ENCODE assay signal across 37 cellular contexts in genomic region chr6:76222189-76222588, GRCh38.
DNase-seq lines count a peak whose midpoint lies in the region; FAIRE-seq and TF ChIP-seq lines count a peak whose summit lies in the region.
"Had no signal": no experiment of that assay in that cellular context is flagged by ENCODE, and none has a peak within 500 bp of the region (broad histone marks: within the 10 kb centered on the region; RNA-seq: fewer than 3 reads in every experiment).

No MANE protein-coding gene starts in this region.

- peak; percentile 56 for FAIRE-seq in islet of Langerhans (lab: Jason Lieb, UNC)
- FAIRE-seq: A204.1, A549, D721Med had no signal

- H3K36me3 ChIP-seq in MM.1S (replicated peaks; ENCODE audit: insufficient read depth, low read length), result no peaks in the 10 kb centered on the region
- no peaks in the 10 kb centered on the region for H3K36me3 ChIP-seq in OCI-LY3 (replicated peaks; ENCODE audit: low read depth, low read length)
- no peaks in the 10 kb centered on the region for H3K36me3 ChIP-seq in neural cell (ENCODE audit: insufficient read depth, low read length)
- H3K36me3 ChIP-seq: BE2C; BLaER1; BLaER1 treated with 17β-estradiol and CSF1 and Interleukin-3, amounts not matched to agents 10 nM and 100 nM had no signal

- H4K20me1 ChIP-seq in MM.1S (ENCODE audit: insufficient read depth, low read length) (no peaks in the 10 kb centered on the region), OCI-LY3 (ENCODE audit: insufficient read depth, low read length) (no peaks in the 10 kb centered on the region), neural cell (ENCODE audit: insufficient read depth) (no peaks in the 10 kb centered on the region)
- H4K20me1 ChIP-seq: BLaER1; BLaER1 treated with 17β-estradiol and CSF1 and Interleukin-3, amounts not matched to agents 10 nM and 100 nM had no signal

- H3K27me3 ChIP-seq in MM.1S (replicated peaks; ENCODE audit: insufficient read depth, low read length), result no peaks in the 10 kb centered on the region
- H3K27me3 ChIP-seq in OCI-LY3 (ENCODE audit: low read depth, low read length), result no peaks in the 10 kb centered on the region
- no peaks in the 10 kb centered on the region for H3K27me3 ChIP-seq in neural cell (ENCODE audit: insufficient read depth, low read depth, low read length)
- H3K27me3 ChIP-seq: BE2C; BLaER1; BLaER1 treated with 17β-estradiol and CSF1 and Interleukin-3, amounts not matched to agents 10 nM and 100 nM had no signal

- H3K79me2 ChIP-seq in MM.1S (ENCODE audit: low read length) (no peaks in the 10 kb centered on the region), OCI-LY3 (ENCODE audit: low read length) (no peaks in the 10 kb centered on the region), neural cell (replicated peaks; ENCODE audit: insufficient read depth, low read length) (no peaks in the 10 kb centered on the region)

- peak; percentile 84 for TF ChIP-seq EP300 in neural cell (conservative IDR thresholded peaks at IDR 0.05; ENCODE audit: poor library complexity, severe bottlenecking)

- H3K4me3 ChIP-seq in MM.1S (ENCODE audit: low read length) (no peak overlapping the region), OCI-LY3 (ENCODE audit: low read length) (0 out of 2 replicates have a peak overlapping the region, but pooled peaks have one; percentile 20), neural cell (ENCODE audit: low read length) (no peak overlapping the region)
- H3K4me3 ChIP-seq: A549; BLaER1; BLaER1 treated with 17β-estradiol and CSF1 and Interleukin-3, amounts not matched to agents 10 nM and 100 nM had no signal

- H3K4me1 Mint-ChIP-seq in T-helper 2 cell treated with Interferon-gamma antibody and Interleukin-4, amounts not matched to agents 5 μg/mL and 100 μg/mL, for 36 hours (ENCODE audit: low read depth), result peaks cover 2% of the 10 kb centered on the region
- H3K4me1 Mint-ChIP-seq in nephron progenitor cell, result peaks cover 16% of the 10 kb centered on the region
- H3K4me1 Mint-ChIP-seq: B cell; CD14-positive monocyte; CD4-positive, alpha-beta memory T cell; CD4-positive, CD25-positive, alpha-beta regulatory T cell; CD8-positive, alpha-beta memory T cell had no signal

- H3K4me2 ChIP-seq in MM.1S (ENCODE audit: low read depth, low read length) (peak overlapping the region; percentile 37; the same call in 1 of the 2 replicates), OCI-LY3 (ENCODE audit: low read length) (peak overlapping the region; percentile 49), neural cell (ENCODE audit: low read length) (no peak overlapping the region)
- H3K4me2 ChIP-seq: A549; BLaER1; BLaER1 treated with 17β-estradiol and CSF1 and Interleukin-3, amounts not matched to agents 10 nM and 100 nM had no signal

- no peak for TF ChIP-seq RAD21 in neural cell (conservative IDR thresholded peaks at IDR 0.05)

- no peaks in the 10 kb centered on the region for H3F3A ChIP-seq in MM.1S (ENCODE audit: insufficient read depth, low read length)
- H3F3A ChIP-seq in neural cell (ENCODE audit: insufficient read depth, low read length, poor library complexity, severe bottlenecking), result no peaks in the 10 kb centered on the region

- peaks cover 14% of the 10 kb centered on the region for H3K9me3 Mint-ChIP-seq in T-helper 2 cell treated with Interferon-gamma antibody and Interleukin-4, amounts not matched to agents 5 μg/mL and 100 μg/mL, for 36 hours
- H3K9me3 Mint-ChIP-seq in nephron progenitor cell, result no peaks in the 10 kb centered on the region
- H3K9me3 Mint-ChIP-seq: CD4-positive, alpha-beta T cell had no signal

- no peak overlapping the region for H3K27ac ChIP-seq in MM.1S (ENCODE audit: low read length)
- no peak overlapping the region for H3K27ac ChIP-seq in OCI-LY3 (ENCODE audit: low read length)
- H3K27ac ChIP-seq in neural cell (ENCODE audit: low read length), result no peak overlapping the region
- H3K27ac ChIP-seq: 22Rv1; A549; BLaER1; BLaER1 treated with 17β-estradiol and CSF1 and Interleukin-3, amounts not matched to agents 10 nM and 100 nM; C4-2B had no signal

- H3K9ac ChIP-seq in MM.1S (ENCODE audit: low read length), result no peak overlapping the region
- no peak overlapping the region for H3K9ac ChIP-seq in OCI-LY3 (ENCODE audit: low read length)
- no peak overlapping the region for H3K9ac ChIP-seq in neural cell (ENCODE audit: low read length)
- H3K9ac ChIP-seq: BLaER1; BLaER1 treated with 17β-estradiol and CSF1 and Interleukin-3, amounts not matched to agents 10 nM and 100 nM had no signal

- H3K27ac Mint-ChIP-seq in T-helper 2 cell treated with Interferon-gamma antibody and Interleukin-4, amounts not matched to agents 5 μg/mL and 100 μg/mL, for 36 hours, result no peak overlapping the region
- no peak overlapping the region for H3K27ac Mint-ChIP-seq in nephron progenitor cell
- H3K27ac Mint-ChIP-seq: B cell; CD14-positive monocyte; CD4-positive, alpha-beta memory T cell; CD4-positive, alpha-beta T cell; CD4-positive, CD25-positive, alpha-beta regulatory T cell; CD8-positive, alpha-beta memory T cell; CD8-positive, alpha-beta T cell had no signal

- H3K27me3 Mint-ChIP-seq in T-helper 2 cell treated with Interferon-gamma antibody and Interleukin-4, amounts not matched to agents 5 μg/mL and 100 μg/mL, for 36 hours (ENCODE audit: low read depth), result no peaks in the 10 kb centered on the region
- no peaks in the 10 kb centered on the region for H3K27me3 Mint-ChIP-seq in nephron progenitor cell (ENCODE audit: low read depth, poor library complexity)
- H3K27me3 Mint-ChIP-seq: B cell; CD4-positive, alpha-beta memory T cell; CD4-positive, alpha-beta T cell; CD4-positive, CD25-positive, alpha-beta regulatory T cell; CD8-positive, alpha-beta memory T cell had no signal

- no peak for TF ChIP-seq CTCF in MM.1S (IDR thresholded peaks at IDR 0.05; ENCODE audit: low read length)
- TF ChIP-seq CTCF in OCI-LY3 (IDR thresholded peaks at IDR 0.05; ENCODE audit: low read depth, low read length), result no peak
- TF ChIP-seq CTCF in neural cell (IDR thresholded peaks at IDR 0.05; ENCODE audit: poor library complexity, severe bottlenecking), result no peak
- TF ChIP-seq CTCF in nephron progenitor cell (IDR thresholded peaks at IDR 0.05), result no peak

- H3K9me2 ChIP-seq in MM.1S (replicated peaks; ENCODE audit: insufficient read depth, low read length), result no peaks in the 10 kb centered on the region
- no peaks in the 10 kb centered on the region for H3K9me2 ChIP-seq in neural cell (ENCODE audit: insufficient read depth, low read length)

- H3K9me3 ChIP-seq in MM.1S (replicated peaks; ENCODE audit: insufficient read depth, low read length), result no peaks in the 10 kb centered on the region
- no peaks in the 10 kb centered on the region for H3K9me3 ChIP-seq in OCI-LY3 (ENCODE audit: insufficient read depth, low read length)
- H3K9me3 ChIP-seq in neural cell (ENCODE audit: low read length), result no peaks in the 10 kb centered on the region
- H3K9me3 ChIP-seq: A549, BE2C, BLaER1, Caco-2 had no signal

- H3K36me3 Mint-ChIP-seq in T-helper 2 cell treated with Interferon-gamma antibody and Interleukin-4, amounts not matched to agents 5 μg/mL and 100 μg/mL, for 36 hours (ENCODE audit: low read depth), result no peaks in the 10 kb centered on the region
- H3K36me3 Mint-ChIP-seq in nephron progenitor cell (ENCODE audit: low read depth), result no peaks in the 10 kb centered on the region
- H3K36me3 Mint-ChIP-seq: CD14-positive monocyte; CD4-positive, alpha-beta memory T cell; CD4-positive, CD25-positive, alpha-beta regulatory T cell; CD8-positive, alpha-beta memory T cell; CD8-positive, alpha-beta T cell had no signal

- no peak overlapping the region for H2AFZ ChIP-seq in MM.1S (ENCODE audit: low read length)
- H2AFZ ChIP-seq in OCI-LY3 (ENCODE audit: low read depth, low read length), result no peak overlapping the region
- H2AFZ ChIP-seq in neural cell (ENCODE audit: low read depth, low read length), result no peak overlapping the region

- DNase-seq in MM.1S (no peak), NCI-H774 (lab: John Stamatoyannopoulos, UW) (no peak), nephron progenitor cell (no peak), NOMO-1 treated with dmso at 0.1 percent for 144 hours (lab: John Stamatoyannopoulos, UW; ENCODE audit: unreplicated experiment) (no peak)
- DNase-seq in T-helper 2 cell treated with Interferon-gamma antibody and Interleukin-4, amounts not matched to agents 5 μg/mL and 100 μg/mL, for 36 hours (ENCODE audit: low spot score), result no peak
- DNase-seq: 8988T; ACHN; AML-193; BE2C; C1 segment of cervical spinal cord; Caco-2; Calu3; CD4-positive, alpha-beta memory T cell; CD4-positive, alpha-beta T cell; CD4-positive, CD25-positive, alpha-beta regulatory T cell; CD8-positive, alpha-beta memory T cell; CD8-positive, alpha-beta T cell; COR-L47; DMS 273 treated with DMSO at 0.1 percent for 48 hours; DMS153; DMS53; DMS79; DMS79 treated with DMSO at 0.1 percent for 48 hours; DND-41; EL had no signal

- H3K4me1 ChIP-seq in MM.1S (ENCODE audit: low read length) (no peaks in the 10 kb centered on the region), OCI-LY3 (ENCODE audit: low read length) (peaks cover 26% of the 10 kb centered on the region)
- H3K4me1 ChIP-seq: A549, BE2C, Caco-2 had no signal

- no peak overlapping the region for H3K4me3 Mint-ChIP-seq in T-helper 2 cell treated with Interferon-gamma antibody and Interleukin-4, amounts not matched to agents 5 μg/mL and 100 μg/mL, for 36 hours
- H3K4me3 Mint-ChIP-seq in nephron progenitor cell, result no peak overlapping the region
- H3K4me3 Mint-ChIP-seq: B cell; CD14-positive monocyte; CD4-positive, alpha-beta memory T cell; CD4-positive, alpha-beta T cell; CD4-positive, CD25-positive, alpha-beta regulatory T cell; CD8-positive, alpha-beta memory T cell; CD8-positive, alpha-beta T cell had no signal

TF ChIP-seq in neural cell, 6 proteins besides CTCF, POLR2A, EP300 and RAD21 (continues in another document):
- no peak for TF ChIP-seq EZH2 (IDR thresholded peaks at IDR 0.05; ENCODE audit: borderline replicate concordance, insufficient read depth, low read length, poor library complexity, severe bottlenecking)
- no peak for TF ChIP-seq SMC3 (conservative IDR thresholded peaks at IDR 0.05; ENCODE audit: poor library complexity)
- no peak for TF ChIP-seq TAF1 (IDR thresholded peaks at IDR 0.05; ENCODE audit: low read depth)
